ENCODE assay signal across 9 cellular contexts in genomic region chr9:31908891-31909480, GRCh38.
DNase-seq lines count a peak whose midpoint lies in the region; ATAC-seq and TF ChIP-seq lines count a peak whose summit lies in the region.
"Had no signal": no experiment of that assay in that cellular context is flagged by ENCODE, and none has a peak within 500 bp of the region (broad histone marks: within the 10 kb centered on the region; RNA-seq: fewer than 3 reads in every experiment).

No MANE protein-coding gene starts in this region.

- no peak overlapping the region for H2AFZ ChIP-seq in neuronal stem cell (ENCODE audit: low read length)

- no peak overlapping the region for H2BK120ac ChIP-seq in neuronal stem cell (ENCODE audit: low read depth, low read length)

- no peak overlapping the region for H3K4ac ChIP-seq in neuronal stem cell (ENCODE audit: low read length)

- TF ChIP-seq CTCF in GM12875 (IDR thresholded peaks at IDR 0.05; ENCODE audit: borderline replicate concordance, insufficient read depth, low read depth, low read length) (no peak), fibroblast of villous mesenchyme (IDR thresholded peaks at IDR 0.05; ENCODE audit: insufficient read depth, low read depth, low read length) (no peak)

- no peaks in the 10 kb centered on the region for H3K27me3 ChIP-seq in neuronal stem cell (ENCODE audit: control insufficient read depth in 3 of 3, insufficient read depth in 3 of 3, low read depth in 1 of 3, low read length in 3 of 3)

- no peak overlapping the region for H4K91ac ChIP-seq in neuronal stem cell (ENCODE audit: low read depth, low read length, poor library complexity)

- no peak overlapping the region for H3K27ac ChIP-seq in neuronal stem cell (replicated peaks; ENCODE audit: low read length)

- WGBS in neuronal stem cell (ENCODE audit: extremely low coverage in 2 of 2, insufficient read length in 2 of 2, insufficient replicate concordance in 1 of 2), 2 donors = no CpG with 5 or more reads among the region's 11 CpGs

- no peaks in the 10 kb centered on the region for H3K36me3 Mint-ChIP-seq in IgD-negative memory B cell

- no peaks in the 10 kb centered on the region for H3K36me3 ChIP-seq in neuronal stem cell (replicated peaks in 1 of 2; ENCODE audit: control insufficient read depth in 2 of 2, insufficient read depth in 2 of 2, low read length in 2 of 2)

- peak; percentile 47 for ATAC-seq in GM21526 (IDR thresholded peaks at IDR 0.05; ENCODE audit: low FRiP score, unreplicated experiment)

- H3K4me1 Mint-ChIP-seq in IgD-negative memory B cell = peaks cover 6% of the 10 kb centered on the region in 3 donors

- no peak overlapping the region for H3K4me2 ChIP-seq in neuronal stem cell (ENCODE audit: insufficient read depth, low read length, poor library complexity, severe bottlenecking)

- no peak overlapping the region for H2BK15ac ChIP-seq in neuronal stem cell (ENCODE audit: low read length)

- H3K9ac ChIP-seq in neuronal stem cell (ENCODE audit: low read depth, low read length, poor library complexity) = no peak overlapping the region

- H2AK5ac ChIP-seq in neuronal stem cell (ENCODE audit: low read depth, low read length) = no peak overlapping the region

- no peak overlapping the region for H4K8ac ChIP-seq in neuronal stem cell (ENCODE audit: low read depth, low read length)

- H3K4me3 ChIP-seq in GM12875 (ENCODE audit: low read depth, low read length) (peak overlapping the region; percentile 31), fibroblast of villous mesenchyme (ENCODE audit: low read depth, low read length) (no peak overlapping the region), neuronal stem cell (ENCODE audit: low read length in 2 of 2) (no peak overlapping the region)

- H3K9me3 ChIP-seq in neuronal stem cell (replicated peaks in 1 of 2; ENCODE audit: control insufficient read depth in 2 of 2, insufficient read depth in 1 of 2, low read depth in 1 of 2, low read length in 2 of 2) = peaks cover 0 to 2% of the 10 kb centered on the region in 2 donors

- H3K23ac ChIP-seq in neuronal stem cell (ENCODE audit: low read depth, low read length, poor library complexity) = no peak overlapping the region

- peak overlapping the region in 1 of 3 donors; percentile 86 for H3K27ac Mint-ChIP-seq in IgD-negative memory B cell

- no peak overlapping the region for H3K18ac ChIP-seq in neuronal stem cell (ENCODE audit: low read length)

- H2BK12ac ChIP-seq in neuronal stem cell (ENCODE audit: low read length) = no peak overlapping the region

- no peaks in the 10 kb centered on the region for H3K79me1 ChIP-seq in neuronal stem cell (ENCODE audit: low read depth, low read length)

- DNase-seq in fibroblast of villous mesenchyme (ENCODE audit: low read depth) (peak; percentile 16), neuronal stem cell (ENCODE audit: low spot score) (no peak), NCI-H187 (lab: John Stamatoyannopoulos, UW) (no peak)
- no peak for DNase-seq in activated effector memory CD4-positive, alpha-beta T cell treated with Interleukin-2 at 50 U/mL for 16 hours
- DNase-seq: DND-41; effector CD8-positive, alpha-beta T cell had no signal

- no peak overlapping the region for H2BK5ac ChIP-seq in neuronal stem cell (ENCODE audit: low read length)

- H3K4me1 ChIP-seq in neuronal stem cell (ENCODE audit: control insufficient read depth in 2 of 2, insufficient read depth in 1 of 2, low read depth in 1 of 2, low read length in 2 of 2) = no peaks in the 10 kb centered on the region

- peak overlapping the region; percentile 64 to 92 (median 80) for H3K4me3 Mint-ChIP-seq in IgD-negative memory B cell

- no peak overlapping the region for H3K14ac ChIP-seq in neuronal stem cell (ENCODE audit: low read length)

- H3K9me3 Mint-ChIP-seq in IgD-negative memory B cell = no peaks in the 10 kb centered on the region

- no peaks in the 10 kb centered on the region for H3K27me3 Mint-ChIP-seq in IgD-negative memory B cell
